In the genomic region with DNA sequence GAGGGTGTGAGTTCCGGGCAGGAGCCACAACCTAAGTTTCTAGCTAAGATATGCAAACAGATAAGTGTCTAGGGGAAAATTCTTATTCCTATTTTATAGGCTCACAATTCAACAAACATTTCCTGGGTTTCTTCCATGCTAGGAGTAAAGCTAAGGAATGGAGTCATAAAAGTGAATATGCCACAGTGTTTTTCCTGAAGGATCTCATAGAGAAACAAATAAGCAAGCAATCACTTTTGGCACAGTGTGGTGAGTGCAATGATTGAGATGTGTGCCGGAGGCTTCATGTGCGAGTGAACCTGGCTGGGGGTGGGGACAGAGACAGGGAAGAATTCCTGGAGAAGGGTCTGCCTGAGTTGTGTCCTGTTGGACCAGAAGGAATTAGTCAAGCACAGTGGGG, we compare ENCODE assay signal across 11 cellular contexts.
"Had no signal": no experiment of that assay in that cellular context is flagged by ENCODE, and none has a peak within 500 bp of the region (broad histone marks: within the 10 kb centered on the region; RNA-seq: fewer than 3 reads in every experiment).

No MANE protein-coding gene starts in this region.

- H3K27ac ChIP-seq: epithelial cell of prostate, parathyroid adenoma had no signal

- H3K79me2 ChIP-seq: parathyroid adenoma had no signal

- H3K36me3 ChIP-seq: tibial artery had no signal

- H3K9me3 ChIP-seq: tibial artery had no signal

- DNase-seq: activated B cell treated with CpG ODN at 0.5 μM for 24 hours; activated CD4-positive, alpha-beta T cell treated with anti-CD3 and anti-CD28 coated beads, Interleukin-2, amount 10 ng/mL, durations not matched to agents 24 days and 14 days; activated naive CD4-positive, alpha-beta T cell treated with anti-CD3 and anti-CD28 coated beads for 36 hours; cortex of kidney; effector CD8-positive, alpha-beta T cell; kidney; retina; small intestine; tibial artery had no signal

- H3K27me3 ChIP-seq: tibial artery had no signal

- H3K9ac ChIP-seq: parathyroid adenoma had no signal
